Comparison of ENCODE assay signal across 34 cellular contexts in genomic region chr15:60162251-60162650, GRCh38.
"Had no signal": no experiment of that assay in that cellular context is flagged by ENCODE, and none has a peak within 500 bp of the region (broad histone marks: within the 10 kb centered on the region; RNA-seq: fewer than 3 reads in every experiment).

No MANE protein-coding gene starts in this region.

- H3K27ac Mint-ChIP-seq: activated CD4-positive, alpha-beta memory T cell treated with anti-CD3 and anti-CD28 coated beads for 36 hours; activated CD4-positive, alpha-beta T cell treated with anti-CD3 and anti-CD28 coated beads for 36 hours; activated CD4-positive, alpha-beta T cell treated with anti-CD3 and anti-CD28 coated beads, Interleukin-2, amount 10 ng/mL, durations not matched to agents 24 days and 14 days; activated CD8-positive, alpha-beta memory T cell treated with anti-CD3 and anti-CD28 coated beads, Interleukin-2, amount 10 ng/mL, durations not matched to agents 7 days and 5 days; activated CD8-positive, alpha-beta T cell treated with anti-CD3 and anti-CD28 coated beads, Interleukin-2, amount 10 ng/mL, durations not matched to agents 7 days and 5 days; activated naive CD4-positive, alpha-beta T cell treated with anti-CD3 and anti-CD28 coated beads for 36 hours; activated naive CD4-positive, alpha-beta T cell treated with anti-CD3 and anti-CD28 coated beads, Interleukin-2, amount 50 U/mL, for 24 hours; activated naive CD8-positive, alpha-beta T cell treated with anti-CD3 and anti-CD28 coated beads for 36 hours; activated T-helper 1 cell treated with anti-CD3 and anti-CD28 coated beads, Interleukin-12 subunit alpha, Interleukin-12 subunit beta, Interleukin-2, Interleukin-4 antibody, amounts not matched to agents 30 ng/mL and 10 ng/mL and 1 ng/mL, durations not matched to agents 14 hours and 24 hours and 36 hours; activated T-helper 2 cell treated with anti-CD3 and anti-CD28 coated beads, Interferon-gamma antibody, Interleukin-2, Interleukin-4, amounts not matched to agents 10 μg/mL and 5 μg/mL and 100 μg/mL, durations not matched to agents 14 hours and 24 hours and 36 hours; T-helper 17 cell; T-helper 2 cell treated with Interferon-gamma antibody and Interleukin-4, amounts not matched to agents 5 μg/mL and 100 μg/mL, for 36 hours had no signal

- H3K4me3 Mint-ChIP-seq: activated CD4-positive, alpha-beta memory T cell treated with anti-CD3 and anti-CD28 coated beads for 36 hours; activated CD4-positive, alpha-beta T cell treated with anti-CD3 and anti-CD28 coated beads for 36 hours; activated CD4-positive, alpha-beta T cell treated with anti-CD3 and anti-CD28 coated beads, Interleukin-2, amount 10 ng/mL, durations not matched to agents 24 days and 14 days; activated CD8-positive, alpha-beta memory T cell treated with anti-CD3 and anti-CD28 coated beads, Interleukin-2, amount 10 ng/mL, durations not matched to agents 7 days and 5 days; activated CD8-positive, alpha-beta T cell treated with anti-CD3 and anti-CD28 coated beads, Interleukin-2, amount 10 ng/mL, durations not matched to agents 7 days and 5 days; activated naive CD4-positive, alpha-beta T cell treated with anti-CD3 and anti-CD28 coated beads for 36 hours; activated naive CD4-positive, alpha-beta T cell treated with anti-CD3 and anti-CD28 coated beads, Interleukin-2, amount 50 U/mL, for 24 hours; activated naive CD8-positive, alpha-beta T cell treated with anti-CD3 and anti-CD28 coated beads for 36 hours; activated T-helper 1 cell treated with anti-CD3 and anti-CD28 coated beads, Interleukin-12 subunit alpha, Interleukin-12 subunit beta, Interleukin-2, Interleukin-4 antibody, amounts not matched to agents 30 ng/mL and 10 ng/mL and 1 ng/mL, durations not matched to agents 14 hours and 24 hours and 36 hours; T-helper 17 cell; T-helper 2 cell treated with Interferon-gamma antibody and Interleukin-4, amounts not matched to agents 5 μg/mL and 100 μg/mL, for 36 hours had no signal

- H3K27me3 Mint-ChIP-seq: activated naive CD4-positive, alpha-beta T cell treated with anti-CD3 and anti-CD28 coated beads, Interleukin-2, amount 50 U/mL, for 24 hours had no signal

- FAIRE-seq: endometrium, endothelial cell of umbilical vein, frontal cortex had no signal

- H3K27ac ChIP-seq: ascending aorta, breast epithelium, cardiac muscle cell, colonic mucosa had no signal

- H3K9me3 Mint-ChIP-seq: activated CD4-positive, alpha-beta memory T cell treated with anti-CD3 and anti-CD28 coated beads for 36 hours; activated naive CD4-positive, alpha-beta T cell treated with anti-CD3 and anti-CD28 coated beads for 36 hours; activated naive CD4-positive, alpha-beta T cell treated with anti-CD3 and anti-CD28 coated beads, Interleukin-2, amount 50 U/mL, for 24 hours; activated naive CD8-positive, alpha-beta T cell treated with anti-CD3 and anti-CD28 coated beads for 36 hours; activated T-helper 1 cell treated with anti-CD3 and anti-CD28 coated beads, Interleukin-12 subunit alpha, Interleukin-12 subunit beta, Interleukin-2, Interleukin-4 antibody, amounts not matched to agents 30 ng/mL and 10 ng/mL and 1 ng/mL, durations not matched to agents 14 hours and 24 hours and 36 hours; activated T-helper 2 cell treated with anti-CD3 and anti-CD28 coated beads, Interferon-gamma antibody, Interleukin-2, Interleukin-4, amounts not matched to agents 10 μg/mL and 5 μg/mL and 100 μg/mL, durations not matched to agents 14 hours and 24 hours and 36 hours had no signal

- H3K9me3 ChIP-seq: ascending aorta, breast epithelium, colonic mucosa had no signal

- H3K36me3 ChIP-seq: ascending aorta, breast epithelium, cardiac muscle cell, colonic mucosa had no signal

- ATAC-seq: activated CD4-positive, alpha-beta T cell treated with anti-CD3 and anti-CD28 coated beads for 36 hours; activated CD8-positive, alpha-beta memory T cell treated with anti-CD3 and anti-CD28 coated beads, Interleukin-2, amount 10 ng/mL, durations not matched to agents 7 days and 5 days; activated CD8-positive, alpha-beta T cell treated with anti-CD3 and anti-CD28 coated beads, Interleukin-2, amount 10 ng/mL, durations not matched to agents 7 days and 5 days; esophagus mucosa; T-helper 17 cell had no signal

- H3K4me1 Mint-ChIP-seq: activated CD4-positive, alpha-beta T cell treated with anti-CD3 and anti-CD28 coated beads for 36 hours; activated CD4-positive, alpha-beta T cell treated with anti-CD3 and anti-CD28 coated beads, Interleukin-2, amount 10 ng/mL, durations not matched to agents 24 days and 14 days; activated naive CD4-positive, alpha-beta T cell treated with anti-CD3 and anti-CD28 coated beads, Interleukin-2, amount 50 U/mL, for 24 hours; activated naive CD8-positive, alpha-beta T cell treated with anti-CD3 and anti-CD28 coated beads for 36 hours; brain had no signal

- H3K4me1 ChIP-seq: ascending aorta, breast epithelium, colonic mucosa had no signal

- H3K36me3 Mint-ChIP-seq: activated CD4-positive, alpha-beta memory T cell treated with anti-CD3 and anti-CD28 coated beads for 36 hours; activated naive CD4-positive, alpha-beta T cell treated with anti-CD3 and anti-CD28 coated beads, Interleukin-2, amount 50 U/mL, for 24 hours; activated naive CD8-positive, alpha-beta T cell treated with anti-CD3 and anti-CD28 coated beads for 36 hours; brain had no signal

- H3K27me3 ChIP-seq: ascending aorta, breast epithelium, cardiac muscle cell, colonic mucosa had no signal

- H3K4me3 ChIP-seq: ascending aorta, breast epithelium, cardiac muscle cell, colonic mucosa had no signal

- DNase-seq: activated CD4-positive, alpha-beta memory T cell treated with anti-CD3 and anti-CD28 coated beads for 36 hours; activated CD4-positive, alpha-beta T cell treated with anti-CD3 and anti-CD28 coated beads for 36 hours; activated CD4-positive, alpha-beta T cell treated with anti-CD3 and anti-CD28 coated beads, Interleukin-2, amount 10 ng/mL, durations not matched to agents 24 days and 14 days; activated CD4-positive, CD25-positive, alpha-beta regulatory T cell; activated CD4-positive, CD25-positive, alpha-beta regulatory T cell treated with anti-CD3 and anti-CD28 coated beads, Interleukin-2, amount 50 U/mL, for 72 hours; activated CD8-positive, alpha-beta memory T cell treated with anti-CD3 and anti-CD28 coated beads, Interleukin-2, amount 10 ng/mL, durations not matched to agents 7 days and 5 days; activated CD8-positive, alpha-beta memory T cell treated with anti-CD3 and anti-CD28 coated beads, Interleukin-2, amount 50 U/mL, for 4 hours; activated CD8-positive, alpha-beta T cell treated with anti-CD3 and anti-CD28 coated beads, Interleukin-2, amount 10 ng/mL, durations not matched to agents 7 days and 5 days; activated effector memory CD4-positive, alpha-beta T cell treated with anti-CD3 and anti-CD28 coated beads, Interleukin-2, amount 50 U/mL, for 16 hours; activated naive CD4-positive, alpha-beta T cell treated with anti-CD3 and anti-CD28 coated beads for 36 hours; activated naive CD8-positive, alpha-beta T cell treated with anti-CD3 and anti-CD28 coated beads for 36 hours; activated T-cell treated with anti-CD3 and anti-CD28 coated beads, Interleukin-2, amount 50 U/mL, for 1 hour; activated T-cell treated with anti-CD3 and anti-CD28 coated beads, Interleukin-2, amount 50 U/mL, for 48 hours; central memory CD4-positive, alpha-beta T cell; cerebellar nuclear complex; colonic mucosa; effector CD8-positive, alpha-beta T cell; foreskin fibroblast; head of caudate nucleus; T-helper 1 cell; T-helper 17 cell; T1000 had no signal
